ENCODE assay signal across 1 cellular context in the genomic region with DNA sequence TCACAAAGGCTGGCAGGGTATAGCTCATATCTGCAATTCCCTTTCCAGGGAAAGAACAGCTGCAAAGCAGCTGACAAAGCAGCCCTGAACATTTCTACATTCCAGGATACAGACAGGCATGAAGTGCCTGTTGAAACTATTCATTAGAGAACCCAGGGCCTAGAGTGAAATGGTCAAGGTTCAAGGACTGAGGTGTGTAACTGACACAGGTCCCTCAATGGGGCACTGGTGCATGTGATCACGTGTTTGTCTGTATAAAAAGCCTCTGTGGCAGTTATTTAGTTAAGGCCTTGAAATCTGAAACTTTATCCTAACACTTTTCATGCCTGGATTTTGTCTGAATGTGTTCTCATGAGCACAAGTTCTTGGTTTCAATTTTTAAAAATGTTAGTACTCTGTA.
TF ChIP-seq lines count a peak whose summit lies in the region.

No MANE protein-coding gene starts in this region.

TF ChIP-seq in HepG2, 621 proteins besides CTCF, POLR2A, EP300 and RAD21 (continued from another document and continues in another):
- TF ChIP-seq, protein P1, sequence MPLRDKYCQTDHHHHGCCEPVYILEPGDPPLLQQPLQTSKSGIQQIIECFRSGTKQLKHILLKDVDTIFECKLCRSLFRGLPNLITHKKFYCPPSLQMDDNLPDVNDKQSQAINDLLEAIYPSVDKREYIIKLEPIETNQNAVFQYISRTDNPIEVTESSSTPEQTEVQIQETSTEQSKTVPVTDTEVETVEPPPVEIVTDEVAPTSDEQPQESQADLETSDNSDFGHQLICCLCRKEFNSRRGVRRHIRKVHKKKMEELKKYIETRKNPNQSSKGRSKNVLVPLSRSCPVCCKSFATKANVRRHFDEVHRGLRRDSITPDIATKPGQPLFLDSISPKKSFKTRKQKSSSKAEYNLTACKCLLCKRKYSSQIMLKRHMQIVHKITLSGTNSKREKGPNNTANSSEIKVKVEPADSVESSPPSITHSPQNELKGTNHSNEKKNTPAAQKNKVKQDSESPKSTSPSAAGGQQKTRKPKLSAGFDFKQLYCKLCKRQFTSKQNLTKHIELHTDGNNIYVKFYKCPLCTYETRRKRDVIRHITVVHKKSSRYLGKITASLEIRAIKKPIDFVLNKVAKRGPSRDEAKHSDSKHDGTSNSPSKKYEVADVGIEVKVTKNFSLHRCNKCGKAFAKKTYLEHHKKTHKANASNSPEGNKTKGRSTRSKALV (CRISPR knock-in tag; IDR thresholded peaks at IDR 0.05) = no peak
- TF ChIP-seq ELF1 (CRISPR knock-in tag; IDR thresholded peaks at IDR 0.05) (no peak; the same call in 1 of the 2 replicates), MEIS2 (CRISPR knock-in tag; IDR thresholded peaks at IDR 0.05) (peak; percentile 89), RXRA (CRISPR knock-in tag; IDR thresholded peaks at IDR 0.05) (peak; percentile 59; the same call in 1 of the 2 replicates), ZNF570 (CRISPR knock-in tag; IDR thresholded peaks at IDR 0.05; ENCODE audit: borderline replicate concordance) (no peak), ZNF350 (CRISPR knock-in tag; IDR thresholded peaks at IDR 0.05; ENCODE audit: borderline replicate concordance, low read depth) (no peak), JUND (CRISPR knock-in tag; IDR thresholded peaks at IDR 0.05) (no peak), PAWR (CRISPR knock-in tag; IDR thresholded peaks at IDR 0.05; ENCODE audit: borderline replicate concordance) (no peak), ZNF484 (CRISPR knock-in tag; IDR thresholded peaks at IDR 0.05; ENCODE audit: borderline replicate concordance, low read depth) (no peak), ZIK1 (CRISPR knock-in tag; IDR thresholded peaks at IDR 0.05; ENCODE audit: borderline replicate concordance, low read depth) (no peak), MAFG (CRISPR knock-in tag; IDR thresholded peaks at IDR 0.05) (no peak), BRCA1 (CRISPR knock-in tag; IDR thresholded peaks at IDR 0.05) (no peak), ZNF136 (CRISPR knock-in tag; IDR thresholded peaks at IDR 0.05; ENCODE audit: low read depth) (no peak), ZNF782 (CRISPR knock-in tag; IDR thresholded peaks at IDR 0.05; ENCODE audit: borderline replicate concordance) (no peak), YEATS2 (CRISPR knock-in tag; IDR thresholded peaks at IDR 0.05; ENCODE audit: borderline replicate concordance) (peak; percentile 44; the same call in 1 of the 2 replicates), ZNF572 (CRISPR knock-in tag; IDR thresholded peaks at IDR 0.05) (no peak), SMAD3 (CRISPR knock-in tag; IDR thresholded peaks at IDR 0.05) (0 out of 2 replicates have a peak, but pooled peaks have one; percentile 55), RBM39 (IDR thresholded peaks at IDR 0.05; ENCODE audit: low read depth, low read length, poor library complexity, severe bottlenecking) (no peak), SUZ12 (IDR thresholded peaks at IDR 0.05; ENCODE audit: low read depth, low read length) (no peak), ZNF776 (CRISPR knock-in tag; IDR thresholded peaks at IDR 0.05) (no peak), NRL (CRISPR knock-in tag; IDR thresholded peaks at IDR 0.05; ENCODE audit: borderline replicate concordance) (no peak), NBN (conservative IDR thresholded peaks at IDR 0.05) (no peak), SALL2 (CRISPR knock-in tag; IDR thresholded peaks at IDR 0.05) (no peak), ZNF335 (CRISPR knock-in tag; IDR thresholded peaks at IDR 0.05) (0 out of 2 replicates have a peak, but pooled peaks have one; percentile 65), TOE1 (CRISPR knock-in tag; IDR thresholded peaks at IDR 0.05) (no peak), KLF6 (CRISPR knock-in tag; IDR thresholded peaks at IDR 0.05) (0 out of 2 replicates have a peak, but pooled peaks have one; percentile 65), ASH2L (IDR thresholded peaks at IDR 0.05; ENCODE audit: insufficient read length, low read depth, low read length) (peak; percentile 74)
- TF ChIP-seq, protein P2, sequence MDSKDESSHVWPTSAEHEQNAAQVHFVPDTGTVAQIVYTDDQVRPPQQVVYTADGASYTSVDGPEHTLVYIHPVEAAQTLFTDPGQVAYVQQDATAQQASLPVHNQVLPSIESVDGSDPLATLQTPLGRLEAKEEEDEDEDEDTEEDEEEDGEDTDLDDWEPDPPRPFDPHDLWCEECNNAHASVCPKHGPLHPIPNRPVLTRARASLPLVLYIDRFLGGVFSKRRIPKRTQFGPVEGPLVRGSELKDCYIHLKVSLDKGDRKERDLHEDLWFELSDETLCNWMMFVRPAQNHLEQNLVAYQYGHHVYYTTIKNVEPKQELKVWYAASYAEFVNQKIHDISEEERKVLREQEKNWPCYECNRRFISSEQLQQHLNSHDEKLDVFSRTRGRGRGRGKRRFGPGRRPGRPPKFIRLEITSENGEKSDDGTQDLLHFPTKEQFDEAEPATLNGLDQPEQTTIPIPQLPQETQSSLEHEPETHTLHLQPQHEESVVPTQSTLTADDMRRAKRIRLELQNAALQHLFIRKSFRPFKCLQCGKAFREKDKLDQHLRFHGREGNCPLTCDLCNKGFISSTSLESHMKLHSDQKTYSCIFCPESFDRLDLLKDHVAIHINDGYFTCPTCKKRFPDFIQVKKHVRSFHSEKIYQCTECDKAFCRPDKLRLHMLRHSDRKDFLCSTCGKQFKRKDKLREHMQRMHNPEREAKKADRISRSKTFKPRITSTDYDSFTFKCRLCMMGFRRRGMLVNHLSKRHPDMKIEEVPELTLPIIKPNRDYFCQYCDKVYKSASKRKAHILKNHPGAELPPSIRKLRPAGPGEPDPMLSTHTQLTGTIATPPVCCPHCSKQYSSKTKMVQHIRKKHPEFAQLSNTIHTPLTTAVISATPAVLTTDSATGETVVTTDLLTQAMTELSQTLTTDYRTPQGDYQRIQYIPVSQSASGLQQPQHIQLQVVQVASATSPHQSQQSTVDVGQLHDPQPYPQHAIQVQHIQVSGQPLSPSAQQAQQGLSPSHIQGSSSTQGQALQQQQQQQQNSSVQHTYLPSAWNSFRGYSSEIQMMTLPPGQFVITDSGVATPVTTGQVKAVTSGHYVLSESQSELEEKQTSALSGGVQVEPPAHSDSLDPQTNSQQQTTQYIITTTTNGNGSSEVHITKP (CRISPR knock-in tag; IDR thresholded peaks at IDR 0.05; ENCODE audit: low read depth) = peak; percentile 38; the same call in 1 of the 2 replicates
- TF ChIP-seq, protein P3, sequence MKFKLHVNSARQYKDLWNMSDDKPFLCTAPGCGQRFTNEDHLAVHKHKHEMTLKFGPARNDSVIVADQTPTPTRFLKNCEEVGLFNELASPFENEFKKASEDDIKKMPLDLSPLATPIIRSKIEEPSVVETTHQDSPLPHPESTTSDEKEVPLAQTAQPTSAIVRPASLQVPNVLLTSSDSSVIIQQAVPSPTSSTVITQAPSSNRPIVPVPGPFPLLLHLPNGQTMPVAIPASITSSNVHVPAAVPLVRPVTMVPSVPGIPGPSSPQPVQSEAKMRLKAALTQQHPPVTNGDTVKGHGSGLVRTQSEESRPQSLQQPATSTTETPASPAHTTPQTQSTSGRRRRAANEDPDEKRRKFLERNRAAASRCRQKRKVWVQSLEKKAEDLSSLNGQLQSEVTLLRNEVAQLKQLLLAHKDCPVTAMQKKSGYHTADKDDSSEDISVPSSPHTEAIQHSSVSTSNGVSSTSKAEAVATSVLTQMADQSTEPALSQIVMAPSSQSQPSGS (CRISPR knock-in tag; IDR thresholded peaks at IDR 0.05) = peak; percentile 62; the same call in 1 of the 2 replicates
- TF ChIP-seq, protein P4, sequence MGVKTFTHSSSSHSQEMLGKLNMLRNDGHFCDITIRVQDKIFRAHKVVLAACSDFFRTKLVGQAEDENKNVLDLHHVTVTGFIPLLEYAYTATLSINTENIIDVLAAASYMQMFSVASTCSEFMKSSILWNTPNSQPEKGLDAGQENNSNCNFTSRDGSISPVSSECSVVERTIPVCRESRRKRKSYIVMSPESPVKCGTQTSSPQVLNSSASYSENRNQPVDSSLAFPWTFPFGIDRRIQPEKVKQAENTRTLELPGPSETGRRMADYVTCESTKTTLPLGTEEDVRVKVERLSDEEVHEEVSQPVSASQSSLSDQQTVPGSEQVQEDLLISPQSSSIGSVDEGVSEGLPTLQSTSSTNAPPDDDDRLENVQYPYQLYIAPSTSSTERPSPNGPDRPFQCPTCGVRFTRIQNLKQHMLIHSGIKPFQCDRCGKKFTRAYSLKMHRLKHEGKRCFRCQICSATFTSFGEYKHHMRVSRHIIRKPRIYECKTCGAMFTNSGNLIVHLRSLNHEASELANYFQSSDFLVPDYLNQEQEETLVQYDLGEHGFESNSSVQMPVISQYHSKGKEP (CRISPR knock-in tag; IDR thresholded peaks at IDR 0.05) = no peak
- TF ChIP-seq, protein P5, sequence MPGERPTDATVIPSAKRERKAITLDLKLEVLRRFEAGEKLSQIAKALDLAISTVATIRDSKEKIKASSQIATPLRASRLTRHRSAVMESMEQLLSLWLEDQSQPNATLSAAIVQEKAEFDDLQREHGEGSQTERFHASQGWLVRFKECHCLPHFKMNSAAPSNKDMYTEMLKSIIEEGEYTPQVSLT (CRISPR knock-in tag; IDR thresholded peaks at IDR 0.05; ENCODE audit: borderline replicate concordance, low read depth) = no peak
- TF ChIP-seq, protein P6, sequence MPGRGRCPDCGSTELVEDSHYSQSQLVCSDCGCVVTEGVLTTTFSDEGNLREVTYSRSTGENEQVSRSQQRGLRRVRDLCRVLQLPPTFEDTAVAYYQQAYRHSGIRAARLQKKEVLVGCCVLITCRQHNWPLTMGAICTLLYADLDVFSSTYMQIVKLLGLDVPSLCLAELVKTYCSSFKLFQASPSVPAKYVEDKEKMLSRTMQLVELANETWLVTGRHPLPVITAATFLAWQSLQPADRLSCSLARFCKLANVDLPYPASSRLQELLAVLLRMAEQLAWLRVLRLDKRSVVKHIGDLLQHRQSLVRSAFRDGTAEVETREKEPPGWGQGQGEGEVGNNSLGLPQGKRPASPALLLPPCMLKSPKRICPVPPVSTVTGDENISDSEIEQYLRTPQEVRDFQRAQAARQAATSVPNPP (CRISPR knock-in tag; IDR thresholded peaks at IDR 0.05) = no peak
- TF ChIP-seq, protein P7, sequence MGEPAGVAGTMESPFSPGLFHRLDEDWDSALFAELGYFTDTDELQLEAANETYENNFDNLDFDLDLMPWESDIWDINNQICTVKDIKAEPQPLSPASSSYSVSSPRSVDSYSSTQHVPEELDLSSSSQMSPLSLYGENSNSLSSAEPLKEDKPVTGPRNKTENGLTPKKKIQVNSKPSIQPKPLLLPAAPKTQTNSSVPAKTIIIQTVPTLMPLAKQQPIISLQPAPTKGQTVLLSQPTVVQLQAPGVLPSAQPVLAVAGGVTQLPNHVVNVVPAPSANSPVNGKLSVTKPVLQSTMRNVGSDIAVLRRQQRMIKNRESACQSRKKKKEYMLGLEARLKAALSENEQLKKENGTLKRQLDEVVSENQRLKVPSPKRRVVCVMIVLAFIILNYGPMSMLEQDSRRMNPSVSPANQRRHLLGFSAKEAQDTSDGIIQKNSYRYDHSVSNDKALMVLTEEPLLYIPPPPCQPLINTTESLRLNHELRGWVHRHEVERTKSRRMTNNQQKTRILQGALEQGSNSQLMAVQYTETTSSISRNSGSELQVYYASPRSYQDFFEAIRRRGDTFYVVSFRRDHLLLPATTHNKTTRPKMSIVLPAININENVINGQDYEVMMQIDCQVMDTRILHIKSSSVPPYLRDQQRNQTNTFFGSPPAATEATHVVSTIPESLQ (CRISPR knock-in tag; conservative IDR thresholded peaks at IDR 0.05) = no peak
- TF ChIP-seq, protein P8, sequence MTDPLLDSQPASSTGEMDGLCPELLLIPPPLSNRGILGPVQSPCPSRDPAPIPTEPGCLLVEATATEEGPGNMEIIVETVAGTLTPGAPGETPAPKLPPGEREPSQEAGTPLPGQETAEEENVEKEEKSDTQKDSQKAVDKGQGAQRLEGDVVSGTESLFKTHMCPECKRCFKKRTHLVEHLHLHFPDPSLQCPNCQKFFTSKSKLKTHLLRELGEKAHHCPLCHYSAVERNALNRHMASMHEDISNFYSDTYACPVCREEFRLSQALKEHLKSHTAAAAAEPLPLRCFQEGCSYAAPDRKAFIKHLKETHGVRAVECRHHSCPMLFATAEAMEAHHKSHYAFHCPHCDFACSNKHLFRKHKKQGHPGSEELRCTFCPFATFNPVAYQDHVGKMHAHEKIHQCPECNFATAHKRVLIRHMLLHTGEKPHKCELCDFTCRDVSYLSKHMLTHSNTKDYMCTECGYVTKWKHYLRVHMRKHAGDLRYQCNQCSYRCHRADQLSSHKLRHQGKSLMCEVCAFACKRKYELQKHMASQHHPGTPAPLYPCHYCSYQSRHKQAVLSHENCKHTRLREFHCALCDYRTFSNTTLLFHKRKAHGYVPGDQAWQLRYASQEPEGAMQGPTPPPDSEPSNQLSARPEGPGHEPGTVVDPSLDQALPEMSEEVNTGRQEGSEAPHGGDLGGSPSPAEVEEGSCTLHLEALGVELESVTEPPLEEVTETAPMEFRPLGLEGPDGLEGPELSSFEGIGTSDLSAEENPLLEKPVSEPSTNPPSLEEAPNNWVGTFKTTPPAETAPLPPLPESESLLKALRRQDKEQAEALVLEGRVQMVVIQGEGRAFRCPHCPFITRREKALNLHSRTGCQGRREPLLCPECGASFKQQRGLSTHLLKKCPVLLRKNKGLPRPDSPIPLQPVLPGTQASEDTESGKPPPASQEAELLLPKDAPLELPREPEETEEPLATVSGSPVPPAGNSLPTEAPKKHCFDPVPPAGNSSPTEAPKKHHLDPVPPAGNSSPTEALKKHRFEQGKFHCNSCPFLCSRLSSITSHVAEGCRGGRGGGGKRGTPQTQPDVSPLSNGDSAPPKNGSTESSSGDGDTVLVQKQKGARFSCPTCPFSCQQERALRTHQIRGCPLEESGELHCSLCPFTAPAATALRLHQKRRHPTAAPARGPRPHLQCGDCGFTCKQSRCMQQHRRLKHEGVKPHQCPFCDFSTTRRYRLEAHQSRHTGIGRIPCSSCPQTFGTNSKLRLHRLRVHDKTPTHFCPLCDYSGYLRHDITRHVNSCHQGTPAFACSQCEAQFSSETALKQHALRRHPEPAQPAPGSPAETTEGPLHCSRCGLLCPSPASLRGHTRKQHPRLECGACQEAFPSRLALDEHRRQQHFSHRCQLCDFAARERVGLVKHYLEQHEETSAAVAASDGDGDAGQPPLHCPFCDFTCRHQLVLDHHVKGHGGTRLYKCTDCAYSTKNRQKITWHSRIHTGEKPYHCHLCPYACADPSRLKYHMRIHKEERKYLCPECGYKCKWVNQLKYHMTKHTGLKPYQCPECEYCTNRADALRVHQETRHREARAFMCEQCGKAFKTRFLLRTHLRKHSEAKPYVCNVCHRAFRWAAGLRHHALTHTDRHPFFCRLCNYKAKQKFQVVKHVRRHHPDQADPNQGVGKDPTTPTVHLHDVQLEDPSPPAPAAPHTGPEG (CRISPR knock-in tag; IDR thresholded peaks at IDR 0.05) = no peak
- TF ChIP-seq, protein P9, sequence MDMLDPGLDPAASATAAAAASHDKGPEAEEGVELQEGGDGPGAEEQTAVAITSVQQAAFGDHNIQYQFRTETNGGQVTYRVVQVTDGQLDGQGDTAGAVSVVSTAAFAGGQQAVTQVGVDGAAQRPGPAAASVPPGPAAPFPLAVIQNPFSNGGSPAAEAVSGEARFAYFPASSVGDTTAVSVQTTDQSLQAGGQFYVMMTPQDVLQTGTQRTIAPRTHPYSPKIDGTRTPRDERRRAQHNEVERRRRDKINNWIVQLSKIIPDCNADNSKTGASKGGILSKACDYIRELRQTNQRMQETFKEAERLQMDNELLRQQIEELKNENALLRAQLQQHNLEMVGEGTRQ (IDR thresholded peaks at IDR 0.05; ENCODE audit: low read depth, low read length) = peak; percentile 80
- TF ChIP-seq, protein P9 (CRISPR knock-in tag; IDR thresholded peaks at IDR 0.05; ENCODE audit: borderline replicate concordance) = peak; percentile 81; the same call in 1 of the 2 replicates
